14 cellular contexts compared by ENCODE assay signal in the genomic region with DNA sequence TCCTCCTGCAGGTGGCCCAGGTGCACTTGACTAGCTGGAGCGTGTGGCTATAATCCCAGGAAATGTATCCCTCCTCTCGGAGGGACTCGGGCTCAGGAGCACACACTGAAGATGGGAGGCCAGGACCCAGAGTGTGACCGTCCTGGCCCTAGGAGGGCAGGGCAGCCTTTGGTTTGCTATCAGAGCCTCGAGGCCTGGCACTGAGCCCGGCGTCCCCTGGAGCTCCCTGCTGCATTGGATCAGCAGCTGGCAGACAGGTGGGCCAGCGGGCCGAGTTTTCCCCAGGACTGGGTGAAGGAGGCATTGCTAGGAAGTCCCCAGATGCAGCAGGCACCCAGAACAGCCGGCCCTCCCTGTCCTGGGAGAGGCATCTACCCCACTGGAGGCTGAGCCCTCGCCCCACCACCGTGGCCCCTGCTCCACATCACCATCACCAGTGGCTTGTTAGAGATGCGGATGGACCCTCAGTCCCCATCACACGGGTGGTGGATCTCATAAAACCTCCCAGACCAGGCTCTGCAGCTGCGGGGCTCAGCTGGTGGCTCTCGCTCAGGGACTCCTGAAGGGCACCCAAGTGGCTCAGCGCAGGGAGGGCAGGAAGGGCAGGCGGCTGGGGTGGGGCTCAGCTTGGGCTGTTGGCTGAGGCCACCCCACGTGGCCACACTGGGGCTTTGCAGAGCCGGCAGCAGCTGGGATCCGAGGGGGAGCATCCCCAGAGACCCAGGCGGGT. TPM values are rescaled to one million over a fixed set of nuclear protein-coding genes. Genes with fewer than 3 reads are reported as not detected.
A peak's percentile ranks its signal among the peaks of the same experiment; 100 is the strongest.
DNase-seq lines count a peak whose midpoint lies in the region; ATAC-seq, FAIRE-seq and TF ChIP-seq lines count a peak whose summit lies in the region.
"Had no signal": no experiment of that assay in that cellular context is flagged by ENCODE, and none has a peak within 500 bp of the region (broad histone marks: within the 10 kb centered on the region; RNA-seq: fewer than 3 reads in every experiment).

No MANE protein-coding gene starts in this region.

- H2BK5ac ChIP-seq in H1 (ENCODE audit: low read depth, low read length) = no peak overlapping the region

- no peak for FAIRE-seq in H1 (lab: Jason Lieb, UNC)
- FAIRE-seq: GM12891 had no signal

- TF ChIP-seq EP300 in H1 (IDR thresholded peaks at IDR 0.05; ENCODE audit: borderline replicate concordance in 1 of 2, low read depth in 2 of 2, low read length in 2 of 2) = no peak

- no peak overlapping the region for H3K4me3 ChIP-seq in H1 (ENCODE audit: extremely low read depth in 1 of 4, insufficient read depth in 2 of 4, low read depth in 3 of 4, low read length in 4 of 4)
- no peak overlapping the region for H3K4me3 ChIP-seq in aorta (ENCODE audit: low read length in 2 of 2)
- H3K4me3 ChIP-seq in GM23248 = no peak overlapping the region

- H3K36me3 ChIP-seq in H1 (ENCODE audit: control insufficient read depth in 2 of 4, insufficient read depth in 4 of 4, low read length in 3 of 4) (no peaks in the 10 kb centered on the region), aorta (ENCODE audit: control insufficient read depth in 1 of 2, insufficient read depth in 2 of 2, low read length in 1 of 2) (no peaks in the 10 kb centered on the region), GM23248 (ENCODE audit: low read depth) (no peaks in the 10 kb centered on the region)

- ATAC-seq in Right ventricle myocardium inferior = no peak
- ATAC-seq in aorta (ENCODE audit: low FRiP score) = no peak
- ATAC-seq in GM18498 (IDR thresholded peaks at IDR 0.05; ENCODE audit: unreplicated experiment) = no peak
- ATAC-seq: activated T-cell treated with anti-CD3 and anti-CD28 coated beads, Interleukin-2, amount 50 U/mL, for 72 hours; effector memory CD8-positive, alpha-beta T cell had no signal

- in situ Hi-C loops in GM23248 (cut with MboI) = no loop called here

- no peak overlapping the region for H3K4ac ChIP-seq in H1 (replicated peaks; ENCODE audit: insufficient read length, low read depth, low read length)

- H3K4me1 ChIP-seq in H1 (replicated peaks in 1 of 4; ENCODE audit: control insufficient read depth in 3 of 4, insufficient read depth in 4 of 4, low read length in 3 of 4) (peaks cover 0 to 20% (median 13%) of the 10 kb centered on the region in 4 experiments; a peak in 6 of 7 replicates), aorta (ENCODE audit: control insufficient read depth in 1 of 2, insufficient read depth in 2 of 2, low read length in 2 of 2) (no peaks in the 10 kb centered on the region), GM23248 (ENCODE audit: insufficient read depth) (peaks cover 21% of the 10 kb centered on the region)

- H3K9me2 ChIP-seq in GM23248 (ENCODE audit: insufficient read depth) = no peaks in the 10 kb centered on the region

- no peak overlapping the region for H2BK12ac ChIP-seq in H1 (ENCODE audit: low read depth, low read length)

- H3K4me1 Mint-ChIP-seq in osteocyte (ENCODE audit: unreplicated experiment) = peaks cover 61% of the 10 kb centered on the region

- DNase-seq in Right ventricle myocardium inferior (ENCODE audit: missing footprints) = peak; percentile 74
- no peak for DNase-seq in cardiac septum (ENCODE audit: low spot score)
- peak in 1 of 2 experiments; percentile 43 for DNase-seq in H1 (ENCODE audit: low read depth in 1 of 2, low spot score in 2 of 2)
- no peak for DNase-seq in osteocyte (ENCODE audit: extremely low spot score, unreplicated experiment)
- DNase-seq in aorta = peak; percentile 69 to 83
- DNase-seq in GM10266 (ENCODE audit: extremely low spot score) = no peak
- DNase-seq in GM23248 = no peak
- DNase-seq: activated T-cell treated with anti-CD3 and anti-CD28 coated beads, Interleukin-2, amount 50 U/mL, for 72 hours; effector memory CD8-positive, alpha-beta T cell; NCI-H187 treated with DMSO at 0.1 percent for 48 hours; T-helper 9 cell had no signal

- no peaks in the 10 kb centered on the region for H3K23me2 ChIP-seq in H1 (ENCODE audit: low read depth, low read length)

- CTCF ChIA-PET in H1 (lab: Charles Lee; ENCODE audit: partially characterized antibody) = interaction anchor here (0.6 to 1.9 kb wide), 11 partner anchors 12 to 577 kb away, joined by 3 to 12 read pairs (median 5); no protein-coding TSS in a partner anchor

- no peak overlapping the region for H2AFZ ChIP-seq in H1 (ENCODE audit: low read length)
- no peak overlapping the region for H2AFZ ChIP-seq in GM23248

- intact Hi-C loops in Right ventricle myocardium inferior (cut with DNase I) (no loop called here), cardiac septum (cut with DNase I) (no loop called here), aorta (cut with DNase I) (loop anchor here (1.0 to 5.0 kb wide), 3 partner anchors 44 to 87 kb away; partner anchors contain the start of gene COL18A1 (in 2 of the 2))

- no peak overlapping the region for H4K8ac ChIP-seq in H1 (ENCODE audit: extremely low read depth, insufficient read depth, low read length)

- no peak overlapping the region for H3K4me2 ChIP-seq in H1 (ENCODE audit: insufficient read depth in 1 of 2, low read depth in 2 of 2, low read length in 2 of 2)
- no peak overlapping the region for H3K4me2 ChIP-seq in GM23248 (ENCODE audit: unreplicated experiment)

- H3K9ac ChIP-seq in H1 (replicated peaks in 1 of 4; ENCODE audit: extremely low read depth in 1 of 4, low read depth in 3 of 4, low read length in 3 of 4) (no peak overlapping the region), GM23248 (no peak overlapping the region)

- H3K36me3 Mint-ChIP-seq in osteocyte (ENCODE audit: unreplicated experiment) = no peaks in the 10 kb centered on the region

- no peaks in the 10 kb centered on the region for H3K27me3 ChIP-seq in H1 (replicated peaks in 1 of 4; ENCODE audit: control insufficient read depth in 3 of 4, extremely low read depth in 1 of 4, insufficient read depth in 3 of 4, low read length in 3 of 4)
- no peaks in the 10 kb centered on the region for H3K27me3 ChIP-seq in aorta (ENCODE audit: control insufficient read depth in 1 of 2, insufficient read depth in 2 of 2, low read length in 1 of 2)
- H3K27me3 ChIP-seq in GM23248 (replicated peaks; ENCODE audit: insufficient read depth) = no peaks in the 10 kb centered on the region

- TF ChIP-seq CTCF in H1 (IDR thresholded peaks at IDR 0.05; ENCODE audit: control extremely low read depth in 1 of 3, insufficient read depth in 1 of 3, low read depth in 1 of 3, low read length in 3 of 3) = no peak
- TF ChIP-seq CTCF in osteocyte (IDR thresholded peaks at IDR 0.05) = no peak
- TF ChIP-seq CTCF in GM10266 (IDR thresholded peaks at IDR 0.05; ENCODE audit: control insufficient read depth, insufficient read depth, low read depth, missing control alignments) = no peak

- H4K91ac ChIP-seq in H1 (replicated peaks; ENCODE audit: insufficient read length, low read length) = peak overlapping the region; percentile 34

- H3K27me3 Mint-ChIP-seq in osteocyte (ENCODE audit: unreplicated experiment) = no peaks in the 10 kb centered on the region

- H4K5ac ChIP-seq in H1 (ENCODE audit: insufficient read length, low read depth, low read length) = no peak overlapping the region

- no peak for TF ChIP-seq POLR2A in H1 (IDR thresholded peaks at IDR 0.05; ENCODE audit: control extremely low read depth in 1 of 2, low read depth in 2 of 2, low read length in 2 of 2)

- H3K56ac ChIP-seq in H1 (replicated peaks; ENCODE audit: insufficient read length, low read depth, low read length) = no peak overlapping the region

- no peaks in the 10 kb centered on the region for H3K79me2 ChIP-seq in H1 (ENCODE audit: control insufficient read depth in 1 of 2, insufficient read depth in 2 of 2, low read length in 2 of 2)
- no peaks in the 10 kb centered on the region for H3K79me2 ChIP-seq in GM23248 (ENCODE audit: insufficient read depth)

- no peak overlapping the region for H2BK15ac ChIP-seq in H1 (ENCODE audit: low read length)

- no peak overlapping the region for H3K23ac ChIP-seq in H1 (ENCODE audit: insufficient read length)

- H3K27ac ChIP-seq in H1 (ENCODE audit: low read depth, low read length) (no peak overlapping the region), aorta (ENCODE audit: low read depth in 1 of 2, low read length in 2 of 2) (peak overlapping the region; percentile 84 to 96), GM23248 (no peak overlapping the region)
- H3K27ac ChIP-seq: HL-60 had no signal

- H3F3A ChIP-seq in GM23248 (ENCODE audit: insufficient read depth) = no peaks in the 10 kb centered on the region

- H4K20me1 ChIP-seq in H1 (replicated peaks in 1 of 2; ENCODE audit: control insufficient read depth in 1 of 2, insufficient read depth in 2 of 2, low read length in 2 of 2) (no peaks in the 10 kb centered on the region), GM23248 (ENCODE audit: insufficient read depth) (no peaks in the 10 kb centered on the region)

- no peak overlapping the region for H3K14ac ChIP-seq in H1 (ENCODE audit: insufficient read length)

- H3K27ac Mint-ChIP-seq in osteocyte (ENCODE audit: unreplicated experiment) = peak overlapping the region; percentile 69
- H3K27ac Mint-ChIP-seq: activated T-cell treated with anti-CD3 and anti-CD28 coated beads, Interleukin-2, amount 50 U/mL, for 72 hours; effector memory CD8-positive, alpha-beta T cell had no signal

- 91% methylated on average over 21 of the region's 22 CpGs; no CpG with 5 or more reads in 1 of the 2 experiments for WGBS in H1 (ENCODE audit: extremely low coverage in 1 of 2, insufficient coverage in 1 of 2, insufficient read length in 1 of 2, insufficient replicate concordance in 2 of 2, low coverage in 1 of 2, low lambda C conversion rate in 2 of 2, missing lambda C conversion rate in 1 of 2), 2 experiments
- WGBS in aorta, 2 donors = 28 to 31% methylated on average over 22 of the region's 22 CpGs
- 64 to 72% methylated on average over 22 of the region's 22 CpGs for WGBS in GM23248 (ENCODE audit: low coverage in 1 of 2, low lambda C conversion rate in 2 of 2, missing lambda C conversion rate in 2 of 2), 2 experiments

- H3K4me3 Mint-ChIP-seq in osteocyte (ENCODE audit: unreplicated experiment) = no peak overlapping the region
- H3K4me3 Mint-ChIP-seq: activated T-cell treated with anti-CD3 and anti-CD28 coated beads, Interleukin-2, amount 50 U/mL, for 72 hours; effector memory CD8-positive, alpha-beta T cell had no signal

- no peak overlapping the region for H2AK5ac ChIP-seq in H1 (ENCODE audit: low read depth, low read length)

- no peak overlapping the region for H3K18ac ChIP-seq in H1 (ENCODE audit: extremely low read depth, low read length)

- POLR2A ChIA-PET in H1 (lab: Charles Lee; ENCODE audit: partially characterized antibody) = interaction anchor here (1.4 kb wide), 1 partner anchor 14 kb away, joined by 4 read pairs; no protein-coding TSS in a partner anchor

- no peaks in the 10 kb centered on the region for H3K9me3 ChIP-seq in H1 (ENCODE audit: insufficient read depth in 2 of 2, low read depth in 1 of 2, low read length in 1 of 2)
- H3K9me3 ChIP-seq in aorta (ENCODE audit: control insufficient read depth, low read length) = no peaks in the 10 kb centered on the region
- no peaks in the 10 kb centered on the region for H3K9me3 ChIP-seq in GM23248 (ENCODE audit: low read depth)

- no peak overlapping the region for H2BK120ac ChIP-seq in H1 (replicated peaks; ENCODE audit: low read depth, low read length)

- H3K79me1 ChIP-seq in H1 (ENCODE audit: low read depth, low read length) = no peaks in the 10 kb centered on the region

- no peaks in the 10 kb centered on the region for H3K9me3 Mint-ChIP-seq in osteocyte (ENCODE audit: unreplicated experiment)
- H3K9me3 Mint-ChIP-seq: activated T-cell treated with anti-CD3 and anti-CD28 coated beads, Interleukin-2, amount 50 U/mL, for 72 hours; effector memory CD8-positive, alpha-beta T cell had no signal

- no peak overlapping the region for H2BK20ac ChIP-seq in H1 (ENCODE audit: low read length)

- no peak for TF ChIP-seq RAD21 in H1 (IDR thresholded peaks at IDR 0.05 in 1 of 2, conservative IDR thresholded peaks at IDR 0.05 in 1 of 2; ENCODE audit: low read depth in 2 of 2, low read length in 2 of 2)

RNA-seq across cellular contexts. Expression of gene POFUT2, which starts 32.7 kb away (rescaled TPM):
- total RNA-seq in Right ventricle myocardium inferior = 16.9 TPM
- 20.1 TPM for total RNA-seq in cardiac septum
- total RNA-seq in H1 (2021; fragmentation: NEBNext Ultra II Directional; extraction: Animal tissue kit (Norgen Biotek cat#: 25700)) = 32.1 and 34.6 TPM in 2 replicates
- polyA plus RNA-seq in H1 (2011; rRNA removed) = 13.7 and 21.0 TPM in 2 replicates
- 20.3 TPM for polyA plus RNA-seq in H1 (2011; cell fraction: cytosol; rRNA removed)
- 88.5 TPM for polyA plus RNA-seq in H1 (2011; cell fraction: nucleus; rRNA removed)
- 24.1 to 33.7 TPM (median 29.4 TPM) in 4 replicates for polyA plus RNA-seq in H1 (2012, experiment 1 of 2)
- 15.8 TPM for polyA plus RNA-seq in H1 (2012, experiment 2 of 2)
- polyA plus RNA-seq in H1 (2013, experiment 1 of 2) = 33.3 TPM
- 33.7 TPM for polyA plus RNA-seq in H1 (2013, experiment 2 of 2)
- polyA minus RNA-seq in H1 (2011; rRNA and poly(A)+ RNA removed) = 11.2 and 13.2 TPM in 2 replicates
- 13.0 TPM for polyA minus RNA-seq in H1 (2011; cell fraction: cytosol; rRNA and poly(A)+ RNA removed)
- 28.5 TPM for polyA minus RNA-seq in H1 (2011; cell fraction: nucleus; rRNA and poly(A)+ RNA removed)
- total RNA-seq in osteocyte = 62.7 and 63.7 TPM in 2 replicates
- 10 to 100 TPM; 35.8 to 52.2 TPM for total RNA-seq in aorta
- 10 to 100 TPM; 12.6 to 49.1 TPM for polyA plus RNA-seq in aorta
- total RNA-seq in GM23248 (2014; rRNA removed; shearing (Covaris generic)) = 48.2 and 54.0 TPM in 2 replicates
- polyA plus RNA-seq in GM23248 (2016; fragmentation: Nextera tagmentation; extraction: Ambion mirVana) = 30.1 and 30.9 TPM in 2 replicates

Comparison
In these comparisons a context has a peak if more than half of its experiments do, and no peak if none do; other contexts are left out.
1. DNase-seq: peak in Right ventricle myocardium inferior (single experiment) and aorta (2 of 2); none in cardiac septum (single experiment), osteocyte (single experiment), GM10266 (single experiment) and GM23248 (single experiment).
2. H3K27ac ChIP-seq: peak in aorta (2 of 2); none in H1 (single experiment) and GM23248 (single experiment).
3. intact Hi-C loops: an anchor here in aorta (1.0 to 5.0 kb wide); none called in Right ventricle myocardium inferior and cardiac septum.